In genomic region chr5:133981714-133982113, GRCh38 we compare ENCODE assay signal across 2 cellular contexts.
TF ChIP-seq lines count a peak whose summit lies in the region.

No MANE protein-coding gene starts in this region.

TF ChIP-seq in HepG2, 621 proteins besides CTCF, POLR2A, EP300 and RAD21:
- no peak for TF ChIP-seq ZNF333 (CRISPR knock-in tag; IDR thresholded peaks at IDR 0.05; ENCODE audit: borderline replicate concordance)
- TF ChIP-seq RBM22 (optimal IDR thresholded peaks at IDR 0.05; ENCODE audit: low read length): peak; percentile 78
TF ChIP-seq in HepG2: peak in this region for 1.

TF ChIP-seq in WTC11, 78 proteins besides CTCF, POLR2A, EP300 and RAD21:
- TF ChIP-seq SOX15 (CRISPR knock-in tag; IDR thresholded peaks at IDR 0.05) (no peak), SMAD4 (CRISPR knock-in tag; IDR thresholded peaks at IDR 0.05) (no peak), EMX1 (CRISPR knock-in tag; IDR thresholded peaks at IDR 0.05) (no peak), ZMAT4 (CRISPR knock-in tag; IDR thresholded peaks at IDR 0.05) (no peak), HMGXB4 (CRISPR knock-in tag; IDR thresholded peaks at IDR 0.05) (no peak), CREM (CRISPR knock-in tag; IDR thresholded peaks at IDR 0.05) (no peak), HMGA2 (CRISPR knock-in tag; IDR thresholded peaks at IDR 0.05) (no peak), CBFB (CRISPR knock-in tag; IDR thresholded peaks at IDR 0.05; ENCODE audit: low read depth) (no peak), ZNF423 (CRISPR knock-in tag; IDR thresholded peaks at IDR 0.05) (no peak)
